6 cellular contexts compared by ENCODE assay signal in genomic region chr4:88477229-88477860, GRCh38.
"Had no signal": no experiment of that assay in that cellular context is flagged by ENCODE, and none has a peak within 500 bp of the region (broad histone marks: within the 10 kb centered on the region; RNA-seq: fewer than 3 reads in every experiment).

No MANE protein-coding gene starts in this region.

- DNase-seq: H9, HCEC 1CT, KG1 had no signal

- FAIRE-seq: H1, H54, HTR-8/SVneo had no signal
